ENCODE assay signal across 26 cellular contexts in the genomic region with DNA sequence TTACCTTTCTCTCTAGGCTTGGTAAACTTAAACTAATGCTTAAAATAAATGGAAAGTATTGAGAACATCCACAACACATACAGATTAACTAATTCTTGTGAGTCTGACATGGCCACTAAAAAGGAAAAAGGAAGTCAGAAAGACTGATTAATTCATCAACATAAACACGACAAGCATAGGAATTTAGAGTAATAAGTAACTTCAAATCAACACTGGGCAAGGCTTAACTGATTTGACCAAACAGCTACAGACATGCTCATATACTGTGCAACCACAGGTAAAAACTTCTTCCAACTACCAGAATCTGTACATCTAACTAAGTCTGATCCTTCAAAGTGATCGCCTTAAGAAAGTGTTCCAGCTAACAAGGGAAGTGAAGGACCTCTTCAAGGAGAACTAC. TPM values are rescaled to one million over a fixed set of nuclear protein-coding genes. Genes with fewer than 3 reads are reported as not detected.
"Had no signal": no experiment of that assay in that cellular context is flagged by ENCODE, and none has a peak within 500 bp of the region (broad histone marks: within the 10 kb centered on the region; RNA-seq: fewer than 3 reads in every experiment).

No MANE protein-coding gene starts in this region.

- H3K4me2 ChIP-seq: hepatocyte had no signal

- ATAC-seq: activated T-helper 17 cell treated with anti-CD3 and anti-CD28 coated beads, Interleukin-2, amount 50 U/mL, for 72 hours; effector memory CD8-positive, alpha-beta T cell; esophagus mucosa; psoas muscle; right cardiac atrium had no signal

- H2AFZ ChIP-seq: hepatocyte had no signal

- H3K4me1 ChIP-seq: colonic mucosa, psoas muscle, upper lobe of left lung had no signal

- H3K36me3 ChIP-seq: colonic mucosa, upper lobe of left lung had no signal

- H3K9me3 ChIP-seq: colonic mucosa, psoas muscle, upper lobe of left lung had no signal

- H3K4me3 ChIP-seq: colonic mucosa, dorsolateral prefrontal cortex, hepatocyte, psoas muscle, upper lobe of left lung had no signal

- DNase-seq: activated CD4-positive, alpha-beta T cell treated with anti-CD3 and anti-CD28 coated beads, Interleukin-2, amount 50 U/mL, for 4 hours; activated CD8-positive, alpha-beta memory T cell treated with anti-CD3 and anti-CD28 coated beads for 24 hours; activated CD8-positive, alpha-beta memory T cell treated with anti-CD3 and anti-CD28 coated beads, Interleukin-2, amount 50 U/mL, for 4 hours; activated naive CD4-positive, alpha-beta T cell treated with Interleukin-2 at 50 U/mL for 16 hours; activated naive CD8-positive, alpha-beta T cell treated with anti-CD3 and anti-CD28 coated beads for 36 hours; activated T-cell treated with anti-CD3 and anti-CD28 coated beads, Interleukin-2, amount 50 U/mL, for 24 hours; colonic mucosa; dorsolateral prefrontal cortex; effector memory CD8-positive, alpha-beta T cell; foreskin melanocyte; glutamatergic neuron; immature natural killer cell; midbrain; natural killer cell; psoas muscle; stimulated activated CD4-positive, alpha-beta T cell treated with anti-CD3 and anti-CD28 coated beads, Interleukin-4, amount 100 ng/mL, for 24 hours; stimulated activated naive CD4-positive, alpha-beta T cell treated with Interleukin-2 at 50 U/mL for 16 hours had no signal

- H3K27ac ChIP-seq: colonic mucosa, dorsolateral prefrontal cortex, hepatocyte, psoas muscle, upper lobe of left lung had no signal

- H3K27me3 ChIP-seq: colonic mucosa, dorsolateral prefrontal cortex, hepatocyte, upper lobe of left lung had no signal

- FAIRE-seq: astrocyte, endothelial cell of umbilical vein had no signal

RNA-seq across cellular contexts. Expression of a gene that starts 57.2 kb away (rescaled TPM):
- total RNA-seq: activated naive CD8-positive, alpha-beta T cell treated with anti-CD3 and anti-CD28 coated beads for 36 hours; activated T-helper 17 cell treated with anti-CD3 and anti-CD28 coated beads, Interleukin-2, amount 50 U/mL, for 72 hours; esophagus mucosa; liver; natural killer cell; osteoblast had no signal
- polyA plus RNA-seq: immature natural killer cell had no signal
